1 cellular context compared by ENCODE assay signal in the genomic region with DNA sequence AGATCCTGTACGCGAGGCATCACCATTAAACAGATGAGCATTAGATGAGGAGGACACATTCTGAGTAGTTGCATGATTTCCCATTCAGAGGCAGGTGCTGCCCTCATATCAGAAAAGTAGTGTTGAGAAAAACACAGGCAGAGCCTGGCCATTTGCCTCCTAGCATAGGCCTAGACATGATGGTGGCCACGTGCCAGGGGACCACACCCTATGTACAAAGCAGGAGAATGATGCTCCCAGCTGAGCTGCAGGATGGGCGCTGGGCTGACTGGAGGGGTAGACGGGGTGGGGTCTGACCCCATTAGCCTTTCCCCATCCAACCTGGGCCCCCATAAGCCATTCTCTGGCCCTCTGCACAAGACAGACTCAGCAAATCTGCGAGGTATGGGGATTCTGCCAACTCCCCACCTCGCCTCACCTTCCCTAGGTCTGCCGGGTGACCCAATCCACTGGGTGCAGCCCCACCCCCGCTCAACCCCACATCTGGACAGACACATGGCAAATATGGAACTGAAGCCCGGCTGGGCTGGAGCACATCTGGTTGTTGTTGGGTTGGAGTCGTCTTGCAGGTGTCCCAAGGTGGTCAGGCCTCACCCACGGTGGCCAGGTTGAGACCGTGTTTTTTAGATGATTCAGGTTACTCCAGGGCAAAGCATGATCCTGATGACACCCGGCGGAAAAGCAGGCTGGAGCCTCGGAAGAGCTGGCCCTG.
TF ChIP-seq lines count a peak whose summit lies in the region.

No MANE protein-coding gene starts in this region.

TF ChIP-seq in K562, 482 proteins besides CTCF, POLR2A, EP300 and RAD21:
- no peak for TF ChIP-seq ZKSCAN8 (CRISPR knock-in tag; IDR thresholded peaks at IDR 0.05)
- no peak for TF ChIP-seq SMARCB1 (IDR thresholded peaks at IDR 0.05; ENCODE audit: insufficient read length, low read depth)
- TF ChIP-seq SRF (CRISPR knock-in tag; IDR thresholded peaks at IDR 0.05), result no peak
- no peak for TF ChIP-seq TRIM28 (IDR thresholded peaks at IDR 0.05)
- TF ChIP-seq WHSC1 (IDR thresholded peaks at IDR 0.05; ENCODE audit: low read length), result no peak
- no peak for TF ChIP-seq ZNF507 (tag; conservative IDR thresholded peaks at IDR 0.05)
- TF ChIP-seq DDX20 (tag; IDR thresholded peaks at IDR 0.05; ENCODE audit: low read depth), result no peak
- TF ChIP-seq CCAR2 (IDR thresholded peaks at IDR 0.05; ENCODE audit: low read depth, low read length), result no peak
- no peak for TF ChIP-seq ELF2 (CRISPR knock-in tag; IDR thresholded peaks at IDR 0.05)
- TF ChIP-seq, protein P1, sequence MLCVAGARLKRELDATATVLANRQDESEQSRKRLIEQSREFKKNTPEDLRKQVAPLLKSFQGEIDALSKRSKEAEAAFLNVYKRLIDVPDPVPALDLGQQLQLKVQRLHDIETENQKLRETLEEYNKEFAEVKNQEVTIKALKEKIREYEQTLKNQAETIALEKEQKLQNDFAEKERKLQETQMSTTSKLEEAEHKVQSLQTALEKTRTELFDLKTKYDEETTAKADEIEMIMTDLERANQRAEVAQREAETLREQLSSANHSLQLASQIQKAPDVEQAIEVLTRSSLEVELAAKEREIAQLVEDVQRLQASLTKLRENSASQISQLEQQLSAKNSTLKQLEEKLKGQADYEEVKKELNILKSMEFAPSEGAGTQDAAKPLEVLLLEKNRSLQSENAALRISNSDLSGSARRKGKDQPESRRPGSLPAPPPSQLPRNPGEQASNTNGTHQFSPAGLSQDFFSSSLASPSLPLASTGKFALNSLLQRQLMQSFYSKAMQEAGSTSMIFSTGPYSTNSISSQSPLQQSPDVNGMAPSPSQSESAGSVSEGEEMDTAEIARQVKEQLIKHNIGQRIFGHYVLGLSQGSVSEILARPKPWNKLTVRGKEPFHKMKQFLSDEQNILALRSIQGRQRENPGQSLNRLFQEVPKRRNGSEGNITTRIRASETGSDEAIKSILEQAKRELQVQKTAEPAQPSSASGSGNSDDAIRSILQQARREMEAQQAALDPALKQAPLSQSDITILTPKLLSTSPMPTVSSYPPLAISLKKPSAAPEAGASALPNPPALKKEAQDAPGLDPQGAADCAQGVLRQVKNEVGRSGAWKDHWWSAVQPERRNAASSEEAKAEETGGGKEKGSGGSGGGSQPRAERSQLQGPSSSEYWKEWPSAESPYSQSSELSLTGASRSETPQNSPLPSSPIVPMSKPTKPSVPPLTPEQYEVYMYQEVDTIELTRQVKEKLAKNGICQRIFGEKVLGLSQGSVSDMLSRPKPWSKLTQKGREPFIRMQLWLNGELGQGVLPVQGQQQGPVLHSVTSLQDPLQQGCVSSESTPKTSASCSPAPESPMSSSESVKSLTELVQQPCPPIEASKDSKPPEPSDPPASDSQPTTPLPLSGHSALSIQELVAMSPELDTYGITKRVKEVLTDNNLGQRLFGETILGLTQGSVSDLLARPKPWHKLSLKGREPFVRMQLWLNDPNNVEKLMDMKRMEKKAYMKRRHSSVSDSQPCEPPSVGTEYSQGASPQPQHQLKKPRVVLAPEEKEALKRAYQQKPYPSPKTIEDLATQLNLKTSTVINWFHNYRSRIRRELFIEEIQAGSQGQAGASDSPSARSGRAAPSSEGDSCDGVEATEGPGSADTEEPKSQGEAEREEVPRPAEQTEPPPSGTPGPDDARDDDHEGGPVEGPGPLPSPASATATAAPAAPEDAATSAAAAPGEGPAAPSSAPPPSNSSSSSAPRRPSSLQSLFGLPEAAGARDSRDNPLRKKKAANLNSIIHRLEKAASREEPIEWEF (CRISPR knock-in tag; IDR thresholded peaks at IDR 0.05), result no peak
TF ChIP-seq in K562: peak in this region for 0.
